In the genomic region with DNA sequence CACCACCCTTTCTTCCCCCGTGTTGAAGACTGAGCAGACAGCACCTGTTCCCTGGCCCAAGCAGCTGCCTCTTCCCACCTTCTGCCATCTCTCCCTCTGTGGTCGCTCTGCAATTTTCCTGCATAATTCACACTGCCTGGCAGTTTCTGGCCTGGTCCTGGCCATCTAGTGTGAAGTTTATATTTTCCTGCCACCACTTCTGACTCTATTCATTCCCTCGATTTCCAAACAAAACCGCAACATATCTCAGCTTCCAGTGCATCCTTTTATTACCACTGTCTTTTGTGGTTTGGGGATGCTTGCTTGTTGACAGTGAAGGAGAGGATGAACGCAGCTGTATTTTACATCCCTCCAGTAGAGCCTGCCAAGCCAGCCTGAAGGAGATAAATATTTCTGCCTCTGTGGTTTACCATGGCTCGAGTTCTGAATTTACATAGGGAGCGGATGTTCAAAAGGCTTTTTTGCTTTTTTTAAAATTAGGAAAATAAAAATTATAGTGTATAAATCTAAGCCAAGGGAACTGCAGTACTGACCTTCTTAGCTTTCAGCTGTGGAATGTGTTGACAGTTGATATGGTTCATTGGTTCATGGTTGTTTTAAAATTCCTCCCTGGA, we compare ENCODE assay signal across 12 cellular contexts.
A peak's percentile ranks its signal among the peaks of the same experiment; 100 is the strongest.
DNase-seq lines count a peak whose midpoint lies in the region; ATAC-seq and TF ChIP-seq lines count a peak whose summit lies in the region.
"Had no signal": no experiment of that assay in that cellular context is flagged by ENCODE, and none has a peak within 500 bp of the region (broad histone marks: within the 10 kb centered on the region; RNA-seq: fewer than 3 reads in every experiment).

No MANE protein-coding gene starts in this region.

- no peak for TF ChIP-seq POLR2A in gastroesophageal sphincter (IDR thresholded peaks at IDR 0.05)

- DNase-seq in Caki2 (ENCODE audit: low read depth): peak; percentile 77
- DNase-seq in SK-N-MC (ENCODE audit: low read depth, low spot score): peak; percentile 86
- peak; percentile 45 for DNase-seq in retina
- no peak for DNase-seq in GM19238 (ENCODE audit: insufficient read length, low spot score)
- DNase-seq in NCI-H2171 treated with DMSO at 0.1 percent for 48 hours (lab: John Stamatoyannopoulos, UW): no peak
- DNase-seq in glutamatergic neuron: no peak
- no peak for DNase-seq in stimulated activated CD4-positive, alpha-beta T cell treated with anti-CD3 and anti-CD28 coated beads, Interleukin-2, amount 100 ng/mL, for 48 hours
- DNase-seq: activated naive CD8-positive, alpha-beta T cell treated with anti-CD3 and anti-CD28 coated beads for 36 hours; endodermal cell; NCI-H748 treated with DMSO at 0.1 percent for 48 hours had no signal

- H3K4me1 Mint-ChIP-seq in glutamatergic neuron (ENCODE audit: low read depth, unreplicated experiment): peaks cover 4% of the 10 kb centered on the region
- H3K4me1 Mint-ChIP-seq: activated naive CD8-positive, alpha-beta T cell treated with anti-CD3 and anti-CD28 coated beads for 36 hours; endodermal cell had no signal

- H3K9me3 ChIP-seq in SK-N-MC (ENCODE audit: low read depth, low read length): no peaks in the 10 kb centered on the region
- H3K9me3 ChIP-seq in gastroesophageal sphincter: peaks cover 0 to 8% (median 0%) of the 10 kb centered on the region in 3 donors
- H3K9me3 ChIP-seq: prostate gland had no signal

- no peak for ATAC-seq in gastroesophageal sphincter

- WGBS in gastroesophageal sphincter (ENCODE audit: low coverage in 1 of 2), 2 donors: 11 to 18% methylated on average over 5 to 7 of the region's 7 CpGs

- H3K4me3 Mint-ChIP-seq in glutamatergic neuron (ENCODE audit: unreplicated experiment): no peak overlapping the region
- H3K4me3 Mint-ChIP-seq: activated naive CD8-positive, alpha-beta T cell treated with anti-CD3 and anti-CD28 coated beads for 36 hours; endodermal cell had no signal

- no peak overlapping the region for H3K9ac ChIP-seq in SK-N-MC (ENCODE audit: insufficient read length)

- no peak overlapping the region for H3K27ac Mint-ChIP-seq in glutamatergic neuron (ENCODE audit: unreplicated experiment)
- H3K27ac Mint-ChIP-seq: activated naive CD8-positive, alpha-beta T cell treated with anti-CD3 and anti-CD28 coated beads for 36 hours; endodermal cell had no signal

- H3K4me3 ChIP-seq in SK-N-MC: peak overlapping the region; percentile 21
- no peak overlapping the region for H3K4me3 ChIP-seq in gastroesophageal sphincter
- H3K4me3 ChIP-seq: prostate gland had no signal

- no peaks in the 10 kb centered on the region for H3K27me3 ChIP-seq in gastroesophageal sphincter

- no peak for TF ChIP-seq EP300 in gastroesophageal sphincter (IDR thresholded peaks at IDR 0.05)

- H3K27ac ChIP-seq in SK-N-MC (peak overlapping the region; percentile 78), gastroesophageal sphincter (peak overlapping the region; percentile 49 to 76 (median 63))
- H3K27ac ChIP-seq: prostate gland had no signal

- in situ Hi-C loops in Caki2 (cut with HindIII; ENCODE audit: low pct_unique_long_range_greater_than_20kb, low sequenced_read_pairs): no loop called here

- no peaks in the 10 kb centered on the region for H3K36me3 ChIP-seq in SK-N-MC (ENCODE audit: insufficient read depth, low read length)
- peaks cover 0 to 8% of the 10 kb centered on the region in 2 donors for H3K36me3 ChIP-seq in gastroesophageal sphincter
- H3K36me3 ChIP-seq: prostate gland had no signal

- peaks cover 9 to 41% (median 17%) of the 10 kb centered on the region in 3 donors for H3K4me1 ChIP-seq in gastroesophageal sphincter
- H3K4me1 ChIP-seq: prostate gland had no signal

- no peak for TF ChIP-seq CTCF in gastroesophageal sphincter (IDR thresholded peaks at IDR 0.05)
- TF ChIP-seq CTCF in glutamatergic neuron (IDR thresholded peaks at IDR 0.05; ENCODE audit: partially characterized antibody, unreplicated experiment): no peak

- H3K9me3 Mint-ChIP-seq in glutamatergic neuron (ENCODE audit: unreplicated experiment): no peaks in the 10 kb centered on the region
- H3K9me3 Mint-ChIP-seq: activated naive CD8-positive, alpha-beta T cell treated with anti-CD3 and anti-CD28 coated beads for 36 hours had no signal

- H3K36me3 Mint-ChIP-seq in glutamatergic neuron (ENCODE audit: unreplicated experiment): no peaks in the 10 kb centered on the region
- H3K36me3 Mint-ChIP-seq: activated naive CD8-positive, alpha-beta T cell treated with anti-CD3 and anti-CD28 coated beads for 36 hours had no signal

- no peaks in the 10 kb centered on the region for H3K27me3 Mint-ChIP-seq in glutamatergic neuron (ENCODE audit: unreplicated experiment)

Comparison
In these comparisons a context has a peak if more than half of its experiments do, and no peak if none do; other contexts are left out.
1. DNase-seq: peak in Caki2 (single experiment), SK-N-MC (single experiment) and retina (single experiment); none in GM19238 (single experiment), NCI-H2171 treated with DMSO at 0.1 percent for 48 hours (single experiment), glutamatergic neuron (single experiment) and stimulated activated CD4-positive, alpha-beta T cell treated with anti-CD3 and anti-CD28 coated beads, Interleukin-2, amount 100 ng/mL, for 48 hours (0 of 2).